ENCODE assay signal across 17 cellular contexts in the genomic region with DNA sequence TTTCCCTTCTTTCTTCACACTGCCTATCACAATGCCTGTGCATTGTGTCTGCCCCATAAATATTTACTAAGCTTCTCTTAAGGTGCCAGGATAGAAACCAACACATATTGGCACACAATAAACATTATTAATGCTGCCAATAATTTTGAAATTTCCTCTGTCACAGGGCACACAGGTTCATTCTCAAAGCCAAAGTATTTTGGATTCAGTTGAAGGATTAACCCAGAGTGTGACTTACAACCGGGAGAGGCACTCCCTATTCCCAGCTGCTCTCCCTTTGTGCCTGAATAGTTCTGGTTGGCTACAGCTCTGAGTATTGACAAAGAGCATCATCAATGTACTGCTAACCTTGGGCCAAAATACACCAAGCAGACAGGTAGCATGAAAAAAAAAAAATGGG. TPM values are rescaled to one million over a fixed set of nuclear protein-coding genes. Genes with fewer than 3 reads are reported as not detected.
DNase-seq lines count a peak whose midpoint lies in the region; ATAC-seq and TF ChIP-seq lines count a peak whose summit lies in the region.
"Had no signal": no experiment of that assay in that cellular context is flagged by ENCODE, and none has a peak within 500 bp of the region (broad histone marks: within the 10 kb centered on the region; RNA-seq: fewer than 3 reads in every experiment).

No MANE protein-coding gene starts in this region.

- H3K27ac Mint-ChIP-seq in activated naive CD4-positive, alpha-beta T cell treated with anti-CD3 and anti-CD28 coated beads, Interleukin-2, amount 10 ng/mL, durations not matched to agents 7 days and 5 days: peak overlapping the region; percentile 97

- H3K4me1 ChIP-seq in transverse colon: peaks cover 4 to 58% (median 32%) of the 10 kb centered on the region in 4 donors
- H3K4me1 ChIP-seq: heart left ventricle, left lung had no signal

- H3K27ac ChIP-seq in transverse colon: peak overlapping the region in 3 of 4 donors; percentile 0 to 29 (median 17)
- H3K27ac ChIP-seq: neutrophil had no signal

- H3K4me3 ChIP-seq in transverse colon: no peak overlapping the region
- H3K4me3 ChIP-seq: heart left ventricle, left lung had no signal

- WGBS in transverse colon (ENCODE audit: low coverage in 1 of 2), 2 donors: 20 to 52% methylated on average over 1 of the region's 1 CpG

- peak; percentile 62 for ATAC-seq in left lobe of liver
- no peak for ATAC-seq in HG02840 (IDR thresholded peaks at IDR 0.05; ENCODE audit: low FRiP score, unreplicated experiment)
- no peak for ATAC-seq in GM21717 (IDR thresholded peaks at IDR 0.05; ENCODE audit: unreplicated experiment)
- ATAC-seq: heart left ventricle, left lung, PC-3 had no signal

- intact Hi-C loops in transverse colon (cut with DNase I; ENCODE audit: low total_unique reads) (no loop called here), posterior cingulate gyrus (cut with DNase I) (no loop called here)

- peaks cover 16% of the 10 kb centered on the region for H3K36me3 Mint-ChIP-seq in activated naive CD4-positive, alpha-beta T cell treated with anti-CD3 and anti-CD28 coated beads, Interleukin-2, amount 10 ng/mL, durations not matched to agents 7 days and 5 days
- H3K36me3 Mint-ChIP-seq: brain had no signal

- CTCF ChIA-PET in activated naive CD4-positive, alpha-beta T cell treated with anti-CD3 and anti-CD28 coated beads, Interleukin-2, amount 10 ng/mL, durations not matched to agents 7 days and 5 days (lab: Charles Lee): interaction anchor here (1.0 kb wide), 1 partner anchor 9 kb away, joined by 3 read pairs; no protein-coding TSS in a partner anchor

- no peaks in the 10 kb centered on the region for H3K27me3 Mint-ChIP-seq in activated naive CD4-positive, alpha-beta T cell treated with anti-CD3 and anti-CD28 coated beads, Interleukin-2, amount 10 ng/mL, durations not matched to agents 7 days and 5 days
- H3K27me3 Mint-ChIP-seq: brain had no signal

- no peaks in the 10 kb centered on the region for H3K9me3 ChIP-seq in transverse colon
- H3K9me3 ChIP-seq: heart left ventricle, left lung, neutrophil had no signal

- no peak for DNase-seq in activated naive CD4-positive, alpha-beta T cell treated with anti-CD3 and anti-CD28 coated beads, Interleukin-2, amount 10 ng/mL, durations not matched to agents 7 days and 5 days
- DNase-seq in activated naive CD4-positive, alpha-beta T cell treated with Interleukin-2 at 50 U/mL for 16 hours: no peak
- DNase-seq in SHP77 treated with DMSO at 0.1 percent for 48 hours (lab: John Stamatoyannopoulos, UW) (peak; percentile 47), left lobe of liver (ENCODE audit: low spot score) (no peak), transverse colon (no peak), posterior cingulate gyrus (no peak)
- DNase-seq: AML-193, GDM1, heart left ventricle, IMR-90, left lung, NCI-H1930, PC-3 had no signal

- H3K9me3 Mint-ChIP-seq in activated naive CD4-positive, alpha-beta T cell treated with anti-CD3 and anti-CD28 coated beads, Interleukin-2, amount 10 ng/mL, durations not matched to agents 7 days and 5 days: no peaks in the 10 kb centered on the region
- H3K9me3 Mint-ChIP-seq: brain had no signal

- no peak for TF ChIP-seq POLR2A in transverse colon (IDR thresholded peaks at IDR 0.05)

- H3K27me3 ChIP-seq in transverse colon: no peaks in the 10 kb centered on the region
- H3K27me3 ChIP-seq: heart left ventricle, left lung, neutrophil had no signal

- in situ Hi-C loops in transverse colon (cut with MboI; ENCODE audit: low pct_ligation_motif_present in 1 of 4, low pct_unique_long_range_greater_than_20kb in 1 of 4, low sequenced_read_pairs in 3 of 4): no loop called here

- TF ChIP-seq CTCF in transverse colon (IDR thresholded peaks at IDR 0.05): no peak

- peak overlapping the region; percentile 49 for H3K4me3 Mint-ChIP-seq in activated naive CD4-positive, alpha-beta T cell treated with anti-CD3 and anti-CD28 coated beads, Interleukin-2, amount 10 ng/mL, durations not matched to agents 7 days and 5 days
- H3K4me3 Mint-ChIP-seq: brain had no signal

- H3K36me3 ChIP-seq in transverse colon: no peaks in the 10 kb centered on the region
- H3K36me3 ChIP-seq: heart left ventricle, left lung, neutrophil had no signal

- H3K4me1 Mint-ChIP-seq in activated naive CD4-positive, alpha-beta T cell treated with anti-CD3 and anti-CD28 coated beads, Interleukin-2, amount 10 ng/mL, durations not matched to agents 7 days and 5 days: peaks cover 84% of the 10 kb centered on the region

- TF ChIP-seq EP300 in transverse colon (IDR thresholded peaks at IDR 0.05; ENCODE audit: low read depth): no peak

RNA-seq across cellular contexts. Expression of gene ATP1A1, which starts 46.6 kb away (rescaled TPM):
- total RNA-seq in left lobe of liver: 110 TPM
- total RNA-seq in transverse colon: 1,000 to 10,000 TPM in 3 of 4 donors, 100 to 1,000 TPM in 1; 324 to 3,097 (median 1,990) TPM
